In the genomic region with DNA sequence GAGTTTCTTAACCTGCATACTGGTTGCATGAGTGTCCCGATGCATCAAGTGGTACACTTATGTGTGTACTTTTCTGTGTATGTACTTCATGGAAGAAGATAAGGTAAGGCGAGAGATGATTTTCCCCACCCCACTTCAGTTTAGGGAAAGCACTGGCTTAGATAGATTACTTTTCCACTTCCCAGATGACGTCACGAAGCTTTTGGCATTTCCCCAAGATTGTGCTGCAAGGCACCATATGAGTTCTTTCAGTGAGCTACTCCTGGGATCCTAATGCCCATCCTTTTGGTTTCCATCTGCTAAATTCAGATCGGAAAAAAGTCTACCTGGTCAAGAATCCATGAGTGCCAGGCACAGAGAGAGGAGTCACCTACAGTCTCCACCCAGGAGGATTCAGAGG, we compare ENCODE assay signal across 1 cellular context.
TF ChIP-seq lines count a peak whose summit lies in the region.

No MANE protein-coding gene starts in this region.

TF ChIP-seq in IMR-90, 13 proteins besides CTCF, POLR2A, EP300 and RAD21:
- TF ChIP-seq RFX5 (IDR thresholded peaks at IDR 0.05; ENCODE audit: low read depth, low read length) (no peak), MAFK (IDR thresholded peaks at IDR 0.05; ENCODE audit: low read depth, low read length) (no peak), BHLHE40 (IDR thresholded peaks at IDR 0.05; ENCODE audit: low read depth, low read length) (no peak), SMC3 (IDR thresholded peaks at IDR 0.05; ENCODE audit: low read depth, low read length) (no peak), MXI1 (IDR thresholded peaks at IDR 0.05; ENCODE audit: borderline replicate concordance, low read depth, low read length) (no peak), CHD1 (IDR thresholded peaks at IDR 0.05; ENCODE audit: low read depth, low read length) (no peak), MAZ (IDR thresholded peaks at IDR 0.05; ENCODE audit: borderline replicate concordance, low read depth, low read length) (no peak), NFE2L2 (IDR thresholded peaks at IDR 0.05; ENCODE audit: low read depth, low read length) (no peak), FOS (IDR thresholded peaks at IDR 0.05; ENCODE audit: low read depth, low read length) (no peak), CEBPB (IDR thresholded peaks at IDR 0.05; ENCODE audit: low read depth, low read length) (no peak), RCOR1 (IDR thresholded peaks at IDR 0.05; ENCODE audit: insufficient replicate concordance, low read length) (no peak)
- TF ChIP-seq, protein P1, sequence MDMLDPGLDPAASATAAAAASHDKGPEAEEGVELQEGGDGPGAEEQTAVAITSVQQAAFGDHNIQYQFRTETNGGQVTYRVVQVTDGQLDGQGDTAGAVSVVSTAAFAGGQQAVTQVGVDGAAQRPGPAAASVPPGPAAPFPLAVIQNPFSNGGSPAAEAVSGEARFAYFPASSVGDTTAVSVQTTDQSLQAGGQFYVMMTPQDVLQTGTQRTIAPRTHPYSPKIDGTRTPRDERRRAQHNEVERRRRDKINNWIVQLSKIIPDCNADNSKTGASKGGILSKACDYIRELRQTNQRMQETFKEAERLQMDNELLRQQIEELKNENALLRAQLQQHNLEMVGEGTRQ (IDR thresholded peaks at IDR 0.05; ENCODE audit: low read depth, low read length) = no peak
- TF ChIP-seq, protein P2, sequence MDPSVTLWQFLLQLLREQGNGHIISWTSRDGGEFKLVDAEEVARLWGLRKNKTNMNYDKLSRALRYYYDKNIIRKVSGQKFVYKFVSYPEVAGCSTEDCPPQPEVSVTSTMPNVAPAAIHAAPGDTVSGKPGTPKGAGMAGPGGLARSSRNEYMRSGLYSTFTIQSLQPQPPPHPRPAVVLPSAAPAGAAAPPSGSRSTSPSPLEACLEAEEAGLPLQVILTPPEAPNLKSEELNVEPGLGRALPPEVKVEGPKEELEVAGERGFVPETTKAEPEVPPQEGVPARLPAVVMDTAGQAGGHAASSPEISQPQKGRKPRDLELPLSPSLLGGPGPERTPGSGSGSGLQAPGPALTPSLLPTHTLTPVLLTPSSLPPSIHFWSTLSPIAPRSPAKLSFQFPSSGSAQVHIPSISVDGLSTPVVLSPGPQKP (IDR thresholded peaks at IDR 0.05; ENCODE audit: borderline replicate concordance, low read depth, low read length) = no peak
